Comparison of ENCODE assay signal across 1 cellular context in genomic region chr11:65642014-65642671, GRCh38.
TF ChIP-seq lines count a peak whose summit lies in the region.

No MANE protein-coding gene starts in this region.

TF ChIP-seq in endothelial cell of umbilical vein, 7 proteins besides CTCF, POLR2A, EP300 and RAD21:
- TF ChIP-seq MAX (IDR thresholded peaks at IDR 0.05; ENCODE audit: insufficient read depth, insufficient read length) = no peak
- no peak for TF ChIP-seq MYC (IDR thresholded peaks at IDR 0.05; ENCODE audit: low read depth, low read length)
- TF ChIP-seq FOS (IDR thresholded peaks at IDR 0.05; ENCODE audit: borderline replicate concordance, insufficient read depth, low read length) = no peak
- no peak for TF ChIP-seq EZH2 (IDR thresholded peaks at IDR 0.05; ENCODE audit: borderline replicate concordance, low read depth, low read length, severe bottlenecking)
- TF ChIP-seq POLR2AphosphoS5 (IDR thresholded peaks at IDR 0.05; ENCODE audit: insufficient read depth, low read depth, low read length) = no peak
- no peak for TF ChIP-seq JUN (IDR thresholded peaks at IDR 0.05; ENCODE audit: borderline replicate concordance, insufficient read depth, insufficient read length, low read depth)
- TF ChIP-seq GATA2 (IDR thresholded peaks at IDR 0.05; ENCODE audit: insufficient read depth, insufficient read length, low read depth, low read length) = no peak
